2 cellular contexts compared by ENCODE assay signal in the genomic region with DNA sequence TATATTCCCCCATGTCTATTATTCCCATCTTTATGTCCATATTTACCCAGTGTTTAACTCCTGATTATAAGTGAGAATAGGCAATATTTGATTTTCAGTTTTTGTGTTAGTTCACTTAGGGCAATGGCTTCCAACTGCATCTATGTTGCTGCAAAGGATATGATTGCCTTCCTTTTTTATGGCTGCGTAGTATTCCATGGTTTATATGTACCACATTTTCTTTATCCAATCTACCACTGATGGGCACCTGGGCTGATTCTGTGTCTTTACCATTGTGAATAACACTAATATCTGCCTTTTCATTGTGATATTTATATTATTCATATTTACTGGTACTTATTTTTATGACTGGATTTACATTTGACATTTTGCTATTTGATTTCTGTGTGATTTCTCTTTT.
TF ChIP-seq lines count a peak whose summit lies in the region.

No MANE protein-coding gene starts in this region.

TF ChIP-seq in SK-N-SH, 30 proteins besides CTCF, POLR2A, EP300 and RAD21 (continued from another document):
- no peak for TF ChIP-seq REST (IDR thresholded peaks at IDR 0.05; ENCODE audit: low read depth, low read length)
- no peak for TF ChIP-seq SMC3 (IDR thresholded peaks at IDR 0.05; ENCODE audit: low read depth, low read length)
- TF ChIP-seq POLR2AphosphoS5 (IDR thresholded peaks at IDR 0.05; ENCODE audit: low read depth, low read length) = no peak
- TF ChIP-seq ZBTB33 (IDR thresholded peaks at IDR 0.05; ENCODE audit: borderline replicate concordance, low read depth) = no peak
- no peak for TF ChIP-seq FOXM1 (IDR thresholded peaks at IDR 0.05; ENCODE audit: low read depth)
- no peak for TF ChIP-seq MAX (IDR thresholded peaks at IDR 0.05; ENCODE audit: low read depth)
- TF ChIP-seq USF1 (IDR thresholded peaks at IDR 0.05; ENCODE audit: borderline replicate concordance, low read depth) = no peak
- TF ChIP-seq FOSL2 (IDR thresholded peaks at IDR 0.05; ENCODE audit: borderline replicate concordance, low read depth) = no peak
- TF ChIP-seq GATA2 (CRISPR knock-in tag; IDR thresholded peaks at IDR 0.05) = no peak
- no peak for TF ChIP-seq ELF1 (IDR thresholded peaks at IDR 0.05)
- TF ChIP-seq RFX5 (IDR thresholded peaks at IDR 0.05; ENCODE audit: low read length) = no peak
- TF ChIP-seq TAF1 (IDR thresholded peaks at IDR 0.05; ENCODE audit: borderline replicate concordance, low read depth, low read length) = no peak
- TF ChIP-seq SIN3A (IDR thresholded peaks at IDR 0.05; ENCODE audit: borderline replicate concordance, low read depth, low read length) = no peak
- no peak for TF ChIP-seq JUND (IDR thresholded peaks at IDR 0.05)
- TF ChIP-seq, protein P1, sequence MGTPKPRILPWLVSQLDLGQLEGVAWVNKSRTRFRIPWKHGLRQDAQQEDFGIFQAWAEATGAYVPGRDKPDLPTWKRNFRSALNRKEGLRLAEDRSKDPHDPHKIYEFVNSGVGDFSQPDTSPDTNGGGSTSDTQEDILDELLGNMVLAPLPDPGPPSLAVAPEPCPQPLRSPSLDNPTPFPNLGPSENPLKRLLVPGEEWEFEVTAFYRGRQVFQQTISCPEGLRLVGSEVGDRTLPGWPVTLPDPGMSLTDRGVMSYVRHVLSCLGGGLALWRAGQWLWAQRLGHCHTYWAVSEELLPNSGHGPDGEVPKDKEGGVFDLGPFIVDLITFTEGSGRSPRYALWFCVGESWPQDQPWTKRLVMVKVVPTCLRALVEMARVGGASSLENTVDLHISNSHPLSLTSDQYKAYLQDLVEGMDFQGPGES (IDR thresholded peaks at IDR 0.05; ENCODE audit: low read depth, low read length) = no peak
- TF ChIP-seq FOXJ3 (CRISPR knock-in tag; IDR thresholded peaks at IDR 0.05) = no peak
- no peak for TF ChIP-seq TEAD4 (IDR thresholded peaks at IDR 0.05; ENCODE audit: borderline replicate concordance, insufficient read depth)
- TF ChIP-seq NFIC (IDR thresholded peaks at IDR 0.05; ENCODE audit: borderline replicate concordance) = no peak

TF ChIP-seq in K562, 482 proteins besides CTCF, POLR2A, EP300 and RAD21 (continued from another document):
- TF ChIP-seq PRPF4 (IDR thresholded peaks at IDR 0.05; ENCODE audit: insufficient read depth, low read depth, low read length, poor library complexity, severe bottlenecking) = no peak
- TF ChIP-seq, protein P2, sequence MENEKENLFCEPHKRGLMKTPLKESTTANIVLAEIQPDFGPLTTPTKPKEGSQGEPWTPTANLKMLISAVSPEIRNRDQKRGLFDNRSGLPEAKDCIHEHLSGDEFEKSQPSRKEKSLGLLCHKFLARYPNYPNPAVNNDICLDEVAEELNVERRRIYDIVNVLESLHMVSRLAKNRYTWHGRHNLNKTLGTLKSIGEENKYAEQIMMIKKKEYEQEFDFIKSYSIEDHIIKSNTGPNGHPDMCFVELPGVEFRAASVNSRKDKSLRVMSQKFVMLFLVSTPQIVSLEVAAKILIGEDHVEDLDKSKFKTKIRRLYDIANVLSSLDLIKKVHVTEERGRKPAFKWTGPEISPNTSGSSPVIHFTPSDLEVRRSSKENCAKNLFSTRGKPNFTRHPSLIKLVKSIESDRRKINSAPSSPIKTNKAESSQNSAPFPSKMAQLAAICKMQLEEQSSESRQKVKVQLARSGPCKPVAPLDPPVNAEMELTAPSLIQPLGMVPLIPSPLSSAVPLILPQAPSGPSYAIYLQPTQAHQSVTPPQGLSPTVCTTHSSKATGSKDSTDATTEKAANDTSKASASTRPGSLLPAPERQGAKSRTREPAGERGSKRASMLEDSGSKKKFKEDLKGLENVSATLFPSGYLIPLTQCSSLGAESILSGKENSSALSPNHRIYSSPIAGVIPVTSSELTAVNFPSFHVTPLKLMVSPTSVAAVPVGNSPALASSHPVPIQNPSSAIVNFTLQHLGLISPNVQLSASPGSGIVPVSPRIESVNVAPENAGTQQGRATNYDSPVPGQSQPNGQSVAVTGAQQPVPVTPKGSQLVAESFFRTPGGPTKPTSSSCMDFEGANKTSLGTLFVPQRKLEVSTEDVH (IDR thresholded peaks at IDR 0.05; ENCODE audit: low read depth, partially characterized antibody) = no peak
- TF ChIP-seq ZBTB5 (IDR thresholded peaks at IDR 0.05) = no peak
- no peak for TF ChIP-seq MECOM (CRISPR knock-in tag; IDR thresholded peaks at IDR 0.05)
- peak; percentile 30 for TF ChIP-seq ZNF146 (CRISPR knock-in tag; IDR thresholded peaks at IDR 0.05; ENCODE audit: unreplicated experiment)
TF ChIP-seq in K562: peak in this region for 2.
